16 cellular contexts compared by ENCODE assay signal in genomic region chr16:28105297-28105696, GRCh38. TPM values are rescaled to one million over a fixed set of nuclear protein-coding genes. Genes with fewer than 3 reads are reported as not detected.
DNase-seq lines count a peak whose midpoint lies in the region; ATAC-seq and TF ChIP-seq lines count a peak whose summit lies in the region.
"Had no signal": no experiment of that assay in that cellular context is flagged by ENCODE, and none has a peak within 500 bp of the region (broad histone marks: within the 10 kb centered on the region; RNA-seq: fewer than 3 reads in every experiment).

No MANE protein-coding gene starts in this region.

- no peaks in the 10 kb centered on the region for H3K9me3 Mint-ChIP-seq in activated T-cell treated with anti-CD3 and anti-CD28 coated beads, Interleukin-2, amount 50 U/mL, for 72 hours
- H3K9me3 Mint-ChIP-seq: CD4-positive, CD25-positive, alpha-beta regulatory T cell had no signal

- H3K36me3 ChIP-seq in mucosa of descending colon (ENCODE audit: low read depth), result peaks cover 19% of the 10 kb centered on the region

- no peak overlapping the region for H3K4me3 Mint-ChIP-seq in activated T-cell treated with anti-CD3 and anti-CD28 coated beads, Interleukin-2, amount 50 U/mL, for 72 hours
- H3K4me3 Mint-ChIP-seq: CD4-positive, CD25-positive, alpha-beta regulatory T cell had no signal

- H3K4me3 ChIP-seq in mucosa of descending colon, result no peak overlapping the region
- H3K4me3 ChIP-seq: BLaER1 treated with 17β-estradiol and CSF1 and Interleukin-3, amounts not matched to agents 10 nM and 100 nM; GM23248 had no signal

- no peaks in the 10 kb centered on the region for H3K9me3 ChIP-seq in mucosa of descending colon
- H3K9me3 ChIP-seq: BLaER1 treated with 17β-estradiol and CSF1 and Interleukin-3, amounts not matched to agents 10 nM and 100 nM had no signal

- H3K4me1 ChIP-seq in mucosa of descending colon (ENCODE audit: low read depth), result no peaks in the 10 kb centered on the region

- H3K36me3 Mint-ChIP-seq in activated T-cell treated with anti-CD3 and anti-CD28 coated beads, Interleukin-2, amount 50 U/mL, for 72 hours (ENCODE audit: insufficient read depth in 2 of 2), result peaks cover 18 to 32% of the 10 kb centered on the region in 2 donors

- intact Hi-C loops in left colon (cut with DNase I, micrococcal nuclease) (no loop called here), mucosa of descending colon (cut with DNase I, micrococcal nuclease) (no loop called here)

- no peaks in the 10 kb centered on the region for H3K27me3 Mint-ChIP-seq in activated T-cell treated with anti-CD3 and anti-CD28 coated beads, Interleukin-2, amount 50 U/mL, for 72 hours (ENCODE audit: low read depth)
- H3K27me3 Mint-ChIP-seq: CD4-positive, CD25-positive, alpha-beta regulatory T cell had no signal

- peak overlapping the region; percentile 42 for H3K27ac Mint-ChIP-seq in activated T-cell treated with anti-CD3 and anti-CD28 coated beads, Interleukin-2, amount 50 U/mL, for 72 hours

- ATAC-seq in activated T-cell treated with anti-CD3 and anti-CD28 coated beads, Interleukin-2, amount 50 U/mL, for 72 hours (replicated peaks in 1 of 2), result no peak
- ATAC-seq in left colon (peak; percentile 68), mucosa of descending colon (peak; percentile 27), HG03565 (IDR thresholded peaks at IDR 0.05; ENCODE audit: unreplicated experiment) (no peak), HG03039 (IDR thresholded peaks at IDR 0.05; ENCODE audit: unreplicated experiment) (no peak)
- ATAC-seq: HCT116 had no signal

- peaks cover 4% of the 10 kb centered on the region for H3K4me1 Mint-ChIP-seq in activated T-cell treated with anti-CD3 and anti-CD28 coated beads, Interleukin-2, amount 50 U/mL, for 72 hours (ENCODE audit: low read depth)

- no peak for DNase-seq in activated T-cell treated with anti-CD3 and anti-CD28 coated beads, Interleukin-2, amount 50 U/mL, for 72 hours
- no peak for DNase-seq in activated T-cell treated with anti-CD3 and anti-CD28 coated beads for 4 hours
- no peak for DNase-seq in left colon
- no peak for DNase-seq in mucosa of descending colon
- DNase-seq in NCI-H2081 (lab: John Stamatoyannopoulos, UW), result no peak
- DNase-seq: 8988T; AML-193; CD4-positive, CD25-positive, alpha-beta regulatory T cell; DMS53; GM23248; IMR-90 had no signal

- no peak for TF ChIP-seq CTCF in mucosa of descending colon (IDR thresholded peaks at IDR 0.05)

RNA-seq across cellular contexts. Expression of gene GSG1L, which starts 41.8 kb away (rescaled TPM):
- not detected for total RNA-seq in activated T-cell treated with anti-CD3 and anti-CD28 coated beads, Interleukin-2, amount 50 U/mL, for 72 hours
- total RNA-seq in left colon, result under 1 TPM in 1 of 2 donors, not detected in 1; 0.17 TPM
- total RNA-seq in mucosa of descending colon, result 1 to 10 TPM in 1 of 3 donors, under 1 TPM in 1, not detected in 1; 0.46 to 1.2 TPM
- total RNA-seq: CD4-positive, CD25-positive, alpha-beta regulatory T cell; Daoy; GM23248; IMR-90 had no signal

Comparison
In these comparisons a context has a peak if more than half of its experiments do, and no peak if none do; other contexts are left out.
1. ATAC-seq: peak in left colon (single experiment) and mucosa of descending colon (single experiment); none in activated T-cell treated with anti-CD3 and anti-CD28 coated beads, Interleukin-2, amount 50 U/mL, for 72 hours (0 of 2), HG03565 (single experiment) and HG03039 (single experiment).